ENCODE assay signal across 25 cellular contexts in the genomic region with DNA sequence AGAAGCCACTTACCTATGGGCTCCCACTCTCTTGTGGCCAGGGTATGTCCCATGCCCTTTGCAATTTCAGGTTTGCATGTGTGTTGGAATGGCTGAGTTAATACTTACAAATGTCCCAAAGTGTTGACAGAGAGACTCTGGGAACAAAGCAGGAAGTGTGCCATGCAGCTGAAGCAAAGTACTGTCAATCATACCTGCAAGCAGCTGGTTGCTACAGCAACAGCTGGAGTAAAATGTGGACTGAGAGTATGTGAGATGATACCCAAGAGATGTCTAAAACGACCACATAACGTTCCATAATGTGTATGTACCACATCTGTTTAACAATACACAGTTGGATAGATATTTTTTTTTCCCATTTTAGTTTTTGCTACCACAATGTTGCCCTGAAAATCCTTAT.
DNase-seq lines count a peak whose midpoint lies in the region; ATAC-seq, FAIRE-seq and TF ChIP-seq lines count a peak whose summit lies in the region.
"Had no signal": no experiment of that assay in that cellular context is flagged by ENCODE, and none has a peak within 500 bp of the region (broad histone marks: within the 10 kb centered on the region; RNA-seq: fewer than 3 reads in every experiment).

No MANE protein-coding gene starts in this region.

- H3K27me3 ChIP-seq in GM12878 (replicated peaks in 1 of 2; ENCODE audit: control insufficient read depth in 2 of 2, insufficient read depth in 2 of 2, low read length in 1 of 2) = no peaks in the 10 kb centered on the region
- H3K27me3 ChIP-seq: colonic mucosa, neutrophil, vagina had no signal

- H3K79me2 ChIP-seq in GM12878 (ENCODE audit: control insufficient read depth, insufficient read depth, low read length) = no peaks in the 10 kb centered on the region

- WGBS in GM12878 (ENCODE audit: insufficient coverage, insufficient replicate concordance, low lambda C conversion rate, missing lambda C conversion rate) = 0% methylated on average over 2 of the region's 2 CpGs

- RAD21 ChIA-PET in GM12878 (lab: Charles Lee; ENCODE audit: unreplicated experiment) = interaction anchor here (1.4 to 1.5 kb wide), 2 partner anchors 19 to 54 kb away, joined by 3 read pairs; no protein-coding TSS in a partner anchor

- H3K4me1 Mint-ChIP-seq in HFFc6 (ENCODE audit: low read depth) = peaks cover 31% of the 10 kb centered on the region
- H3K4me1 Mint-ChIP-seq: GM23338, WTC11 had no signal

- in situ Hi-C loops in GM12878 (cut with MboI) = no loop called here

- no peak for DNase-seq in GM12878 (ENCODE audit: low read depth, low spot score)
- DNase-seq in activated effector memory CD4-positive, alpha-beta T cell treated with anti-CD3 and anti-CD28 coated beads, Interleukin-2, amount 50 U/mL, for 16 hours = no peak
- DNase-seq in NCI-H446 treated with DMSO at 0.1 percent for 48 hours (lab: John Stamatoyannopoulos, UW) = no peak
- DNase-seq in HFFc6 = no peak
- DNase-seq: activated naive CD4-positive, alpha-beta T cell treated with anti-CD3 and anti-CD28 coated beads, Interleukin-2, amount 50 U/mL, for 16 hours; CD4-positive, CD25-positive, alpha-beta regulatory T cell; colonic mucosa; effector memory CD8-positive, alpha-beta T cell; foreskin fibroblast; left cardiac atrium; MM.1S; NCI-H187; NCI-H2227 treated with DMSO at 0.1 percent for 48 hours; NCI-H82; stimulated activated naive CD8-positive, alpha-beta T cell treated with anti-CD3 and anti-CD28 coated beads, Interleukin-15, Interleukin-2, amounts not matched to agents 100 U/mL and 50 U/mL, for 24 hours had no signal

- no peaks in the 10 kb centered on the region for H3K27me3 Mint-ChIP-seq in HFFc6 (ENCODE audit: insufficient read depth)
- H3K27me3 Mint-ChIP-seq: progenitor cell of endocrine pancreas had no signal

- ATAC-seq in GM18502 (IDR thresholded peaks at IDR 0.05; ENCODE audit: poor library complexity, unreplicated experiment) (peak; percentile 51), GM21526 (IDR thresholded peaks at IDR 0.05; ENCODE audit: low FRiP score, unreplicated experiment) (peak; percentile 52), HG03135 (IDR thresholded peaks at IDR 0.05; ENCODE audit: unreplicated experiment) (peak; percentile 61), GM12878 (peak; percentile 53)
- ATAC-seq: effector memory CD8-positive, alpha-beta T cell; GM23338; sciatic nerve; stimulated activated naive CD8-positive, alpha-beta T cell treated with anti-CD3 and anti-CD28 coated beads, Interleukin-15, Interleukin-2, amounts not matched to agents 100 U/mL and 50 U/mL, for 24 hours; WTC11 had no signal

- SMC1A ChIA-PET in GM12878 (lab: Charles Lee; ENCODE audit: uncharacterized antibody, unreplicated experiment) = interaction anchor here (0.9 to 1.9 kb wide), 5 partner anchors 11 to 112 kb away, joined by 3 to 5 read pairs (median 3); no protein-coding TSS in a partner anchor

- no peaks in the 10 kb centered on the region for H3K4me1 ChIP-seq in GM12878 (ENCODE audit: control insufficient read depth, insufficient read depth, low read length)
- H3K4me1 ChIP-seq: colonic mucosa, vagina had no signal

- peaks cover 2% of the 10 kb centered on the region; the same call in 1 of the 3 replicates for H3K9me3 ChIP-seq in GM12878 (replicated peaks; ENCODE audit: control insufficient read depth, insufficient read depth, low read length)
- H3K9me3 ChIP-seq: colonic mucosa, neutrophil, vagina had no signal

- TF ChIP-seq POLR2A in GM12878 (IDR thresholded peaks at IDR 0.05; ENCODE audit: low read depth, low read length) = no peak

- H3K4me3 Mint-ChIP-seq in HFFc6 = no peak overlapping the region
- H3K4me3 Mint-ChIP-seq: CD4-positive, CD25-positive, alpha-beta regulatory T cell; effector memory CD8-positive, alpha-beta T cell; GM23338; WTC11 had no signal

- H3K9ac ChIP-seq in GM12878 (ENCODE audit: control insufficient read depth, insufficient read depth, low read length) = no peak overlapping the region

- no peaks in the 10 kb centered on the region for H3K9me3 Mint-ChIP-seq in HFFc6
- H3K9me3 Mint-ChIP-seq: effector memory CD8-positive, alpha-beta T cell; GM23338; WTC11 had no signal

- H3K36me3 Mint-ChIP-seq in HFFc6 (ENCODE audit: low read depth) = 0 out of 2 replicates have a peak, but pooled peaks cover 3% of the 10 kb centered on the region
- H3K36me3 Mint-ChIP-seq: CD4-positive, CD25-positive, alpha-beta regulatory T cell; WTC11 had no signal

- no peak overlapping the region for H3K4me2 ChIP-seq in GM12878 (ENCODE audit: control insufficient read depth, insufficient read depth)
- H3K4me2 ChIP-seq: GM23338 had no signal

- H3K27ac ChIP-seq in GM12878 (ENCODE audit: control insufficient read depth, insufficient read depth) = no peak overlapping the region
- H3K27ac ChIP-seq: colonic mucosa, neutrophil, vagina had no signal

- no TSS peak for BruUV-seq in GM12878 (replicated peaks; lab: Mats Ljungman, UMichigan)

- H3K36me3 ChIP-seq in GM12878 (ENCODE audit: control insufficient read depth in 2 of 2, insufficient read depth in 2 of 2, low read length in 1 of 2) = no peaks in the 10 kb centered on the region
- H3K36me3 ChIP-seq: colonic mucosa, neutrophil, vagina had no signal

- FAIRE-seq in GM12878 (lab: Jason Lieb, UNC) = no peak
- FAIRE-seq: bronchial epithelial cell had no signal

- TF ChIP-seq CTCF in GM12878 (IDR thresholded peaks at IDR 0.05 in 2 of 3, conservative IDR thresholded peaks at IDR 0.05 in 1 of 3; ENCODE audit: control insufficient read depth in 2 of 3, extremely low read depth in 1 of 3, insufficient read depth in 1 of 3, low read depth in 3 of 3, low read length in 3 of 3) (no peak), HFFc6 (IDR thresholded peaks at IDR 0.05) (no peak)

- no peak overlapping the region for H2AFZ ChIP-seq in GM12878 (ENCODE audit: control insufficient read depth, low read depth, low read length)
- H2AFZ ChIP-seq: GM23338 had no signal

- intact Hi-C loops in GM12878 (cut with micrococcal nuclease; ENCODE audit: unreplicated experiment) = no loop called here

- POLR2A ChIA-PET in GM12878 (lab: Charles Lee) = interaction anchor here (0.6 to 1.3 kb wide), 2 partner anchors 139 to 1184 kb away, joined by 3 to 4 read pairs; no protein-coding TSS in a partner anchor

- no peaks in the 10 kb centered on the region for H4K20me1 ChIP-seq in GM12878 (ENCODE audit: control insufficient read depth, insufficient read depth)

- CTCF ChIA-PET in GM12878 (lab: Yijun Ruan, JAX) = interaction anchor here (1.0 to 2.0 kb wide), 3 partner anchors 19 to 62 kb away, joined by 3 to 5 read pairs (median 3); no protein-coding TSS in a partner anchor

- TF ChIP-seq RAD21 in GM12878 (IDR thresholded peaks at IDR 0.05; ENCODE audit: insufficient read depth, low read depth, low read length) = no peak

- no peak overlapping the region for H3K4me3 ChIP-seq in GM12878
- H3K4me3 ChIP-seq: colonic mucosa, GM23338, vagina had no signal

- no peak for TF ChIP-seq EP300 in GM12878 (IDR thresholded peaks at IDR 0.05; ENCODE audit: borderline replicate concordance in 1 of 2, control insufficient read depth in 1 of 2, low read depth in 2 of 2, low read length in 2 of 2)

- no peak overlapping the region for H3K27ac Mint-ChIP-seq in HFFc6
- H3K27ac Mint-ChIP-seq: CD4-positive, CD25-positive, alpha-beta regulatory T cell; effector memory CD8-positive, alpha-beta T cell; GM23338; progenitor cell of endocrine pancreas; WTC11 had no signal

TF ChIP-seq in GM12878, 131 proteins besides CTCF, POLR2A, EP300 and RAD21:
- TF ChIP-seq STAT1 (conservative IDR thresholded peaks at IDR 0.05) (no peak), SRF (IDR thresholded peaks at IDR 0.05; ENCODE audit: low read depth in 2 of 2, low read length in 2 of 2) (no peak), ESRRA (IDR thresholded peaks at IDR 0.05; ENCODE audit: low read length) (no peak), RB1 (IDR thresholded peaks at IDR 0.05; ENCODE audit: borderline replicate concordance) (no peak), NR2C1 (IDR thresholded peaks at IDR 0.05) (no peak), STAT3 (IDR thresholded peaks at IDR 0.05; ENCODE audit: low read depth, low read length) (no peak), RFX5 (IDR thresholded peaks at IDR 0.05; ENCODE audit: low read depth, low read length) (no peak), CBFB (IDR thresholded peaks at IDR 0.05; ENCODE audit: low read depth) (no peak), ZNF207 (IDR thresholded peaks at IDR 0.05; ENCODE audit: borderline replicate concordance) (no peak), IRF4 (IDR thresholded peaks at IDR 0.05; ENCODE audit: low read depth, low read length) (no peak), POLR2AphosphoS5 (IDR thresholded peaks at IDR 0.05; ENCODE audit: low read length) (no peak), MTA3 (IDR thresholded peaks at IDR 0.05; ENCODE audit: borderline replicate concordance, low read length) (no peak), CREB1 (IDR thresholded peaks at IDR 0.05; ENCODE audit: low read depth) (no peak), MYC (IDR thresholded peaks at IDR 0.05; ENCODE audit: insufficient read depth, insufficient read length, insufficient replicate concordance, low read length, severe bottlenecking) (no peak)
- TF ChIP-seq, protein P1, sequence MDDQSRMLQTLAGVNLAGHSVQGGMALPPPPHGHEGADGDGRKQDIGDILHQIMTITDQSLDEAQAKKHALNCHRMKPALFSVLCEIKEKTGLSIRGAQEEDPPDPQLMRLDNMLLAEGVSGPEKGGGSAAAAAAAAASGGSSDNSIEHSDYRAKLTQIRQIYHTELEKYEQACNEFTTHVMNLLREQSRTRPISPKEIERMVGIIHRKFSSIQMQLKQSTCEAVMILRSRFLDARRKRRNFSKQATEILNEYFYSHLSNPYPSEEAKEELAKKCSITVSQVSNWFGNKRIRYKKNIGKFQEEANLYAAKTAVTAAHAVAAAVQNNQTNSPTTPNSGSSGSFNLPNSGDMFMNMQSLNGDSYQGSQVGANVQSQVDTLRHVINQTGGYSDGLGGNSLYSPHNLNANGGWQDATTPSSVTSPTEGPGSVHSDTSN (IDR thresholded peaks at IDR 0.05; ENCODE audit: insufficient replicate concordance, low read depth, low read length) = peak; percentile 75
- TF ChIP-seq, protein P2, sequence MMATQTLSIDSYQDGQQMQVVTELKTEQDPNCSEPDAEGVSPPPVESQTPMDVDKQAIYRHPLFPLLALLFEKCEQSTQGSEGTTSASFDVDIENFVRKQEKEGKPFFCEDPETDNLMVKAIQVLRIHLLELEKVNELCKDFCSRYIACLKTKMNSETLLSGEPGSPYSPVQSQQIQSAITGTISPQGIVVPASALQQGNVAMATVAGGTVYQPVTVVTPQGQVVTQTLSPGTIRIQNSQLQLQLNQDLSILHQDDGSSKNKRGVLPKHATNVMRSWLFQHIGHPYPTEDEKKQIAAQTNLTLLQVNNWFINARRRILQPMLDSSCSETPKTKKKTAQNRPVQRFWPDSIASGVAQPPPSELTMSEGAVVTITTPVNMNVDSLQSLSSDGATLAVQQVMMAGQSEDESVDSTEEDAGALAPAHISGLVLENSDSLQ (IDR thresholded peaks at IDR 0.05) = peak; percentile 87
- TF ChIP-seq, protein P3, sequence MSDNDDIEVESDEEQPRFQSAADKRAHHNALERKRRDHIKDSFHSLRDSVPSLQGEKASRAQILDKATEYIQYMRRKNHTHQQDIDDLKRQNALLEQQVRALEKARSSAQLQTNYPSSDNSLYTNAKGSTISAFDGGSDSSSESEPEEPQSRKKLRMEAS (IDR thresholded peaks at IDR 0.05; ENCODE audit: low read depth, low read length) = no peak
